Comparison of ENCODE assay signal across 1 cellular context in genomic region chr3:11699083-11699427, GRCh38.
TF ChIP-seq lines count a peak whose summit lies in the region.

No MANE protein-coding gene starts in this region.

TF ChIP-seq in SK-N-SH treated with all-trans-retinoic acid at 6 μM for 48 hours, 23 proteins besides CTCF, POLR2A, EP300 and RAD21 (continued from another document):
- no peak for TF ChIP-seq TSHZ2 (CRISPR knock-in tag; IDR thresholded peaks at IDR 0.05)
TF ChIP-seq in SK-N-SH treated with all-trans-retinoic acid at 6 μM for 48 hours: peak in this region for 0.
